ENCODE assay signal across 25 cellular contexts in the genomic region with DNA sequence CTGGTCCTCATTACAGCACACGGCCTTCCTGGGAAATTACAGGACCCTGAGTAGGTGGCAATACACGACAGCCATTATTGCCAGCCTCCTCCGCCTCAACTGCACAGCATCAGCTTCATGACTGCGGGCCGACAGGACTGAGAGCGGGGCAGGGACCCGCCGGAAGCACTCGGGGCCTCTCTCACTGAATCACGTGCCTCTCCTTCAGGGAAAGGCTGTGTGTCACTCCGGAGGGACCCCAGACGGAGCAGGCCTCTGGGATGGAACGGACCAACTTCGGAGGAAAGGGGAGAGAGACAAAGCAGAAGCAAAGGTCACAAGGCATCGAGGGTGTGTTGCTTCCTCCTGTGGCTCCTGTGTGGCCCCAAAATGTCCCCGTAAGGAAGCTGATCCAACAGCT.
"Had no signal": no experiment of that assay in that cellular context is flagged by ENCODE, and none has a peak within 500 bp of the region (broad histone marks: within the 10 kb centered on the region; RNA-seq: fewer than 3 reads in every experiment).

No MANE protein-coding gene starts in this region.

- H3K9me3 Mint-ChIP-seq: activated CD4-positive, alpha-beta memory T cell treated with anti-CD3 and anti-CD28 coated beads, Interleukin-2, amount 10 ng/mL, durations not matched to agents 7 days and 5 days; activated naive CD4-positive, alpha-beta T cell treated with anti-CD3 and anti-CD28 coated beads for 36 hours; activated T-helper 17 cell treated with anti-CD3 and anti-CD28 coated beads, Interleukin-2, amount 50 U/mL, for 72 hours; brain; T-cell had no signal

- H3K27me3 Mint-ChIP-seq: activated CD4-positive, alpha-beta memory T cell treated with anti-CD3 and anti-CD28 coated beads, Interleukin-2, amount 10 ng/mL, durations not matched to agents 7 days and 5 days; activated CD4-positive, alpha-beta T cell treated with anti-CD3 and anti-CD28 coated beads for 36 hours; activated naive CD8-positive, alpha-beta T cell; activated T-helper 17 cell treated with anti-CD3 and anti-CD28 coated beads, Interleukin-2, amount 50 U/mL, for 72 hours; T-cell had no signal

- H3K4me3 Mint-ChIP-seq: activated CD4-positive, alpha-beta memory T cell treated with anti-CD3 and anti-CD28 coated beads, Interleukin-2, amount 10 ng/mL, durations not matched to agents 7 days and 5 days; activated CD4-positive, alpha-beta T cell treated with anti-CD3 and anti-CD28 coated beads for 36 hours; activated naive CD4-positive, alpha-beta T cell treated with anti-CD3 and anti-CD28 coated beads for 36 hours; activated naive CD8-positive, alpha-beta T cell; activated T-helper 17 cell treated with anti-CD3 and anti-CD28 coated beads, Interleukin-2, amount 50 U/mL, for 72 hours; brain; T-cell had no signal

- H3K27ac ChIP-seq: VCaP had no signal

- DNase-seq: activated CD4-positive, alpha-beta memory T cell treated with anti-CD3 and anti-CD28 coated beads, Interleukin-2, amount 10 ng/mL, durations not matched to agents 7 days and 5 days; activated CD4-positive, alpha-beta T cell treated with anti-CD3 and anti-CD28 coated beads for 36 hours; activated CD4-positive, alpha-beta T cell treated with anti-CD3 and anti-CD28 coated beads, Interleukin-2, amount 50 U/mL, for 1 hour; activated CD4-positive, CD25-positive, alpha-beta regulatory T cell; activated gamma-delta T cell; activated naive CD4-positive, alpha-beta T cell treated with anti-CD3 and anti-CD28 coated beads for 36 hours; activated T-cell treated with anti-CD3 and anti-CD28 coated beads for 4 hours; activated T-cell treated with anti-CD3 and anti-CD28 coated beads, Interleukin-2, amount 50 U/mL, for 48 hours; amygdala; cerebellar nuclear complex; MM.1S; NCI-H1105; NCI-H1436; NCI-H1694 treated with DMSO at 0.1 percent for 48 hours; NCI-H2029 treated with DMSO at 0.1 percent for 48 hours; PC-3; SIG-M5; T-cell; T-helper 2 cell had no signal

- H3K4me1 Mint-ChIP-seq: activated CD4-positive, alpha-beta memory T cell treated with anti-CD3 and anti-CD28 coated beads, Interleukin-2, amount 10 ng/mL, durations not matched to agents 7 days and 5 days; activated T-helper 17 cell treated with anti-CD3 and anti-CD28 coated beads, Interleukin-2, amount 50 U/mL, for 72 hours; brain had no signal

- H3K27ac Mint-ChIP-seq: activated CD4-positive, alpha-beta memory T cell treated with anti-CD3 and anti-CD28 coated beads, Interleukin-2, amount 10 ng/mL, durations not matched to agents 7 days and 5 days; activated CD4-positive, alpha-beta T cell treated with anti-CD3 and anti-CD28 coated beads for 36 hours; activated naive CD4-positive, alpha-beta T cell treated with anti-CD3 and anti-CD28 coated beads for 36 hours; activated T-helper 17 cell treated with anti-CD3 and anti-CD28 coated beads, Interleukin-2, amount 50 U/mL, for 72 hours; T-cell had no signal

- FAIRE-seq: astrocyte, RCC 7860 had no signal

- ATAC-seq: activated CD4-positive, alpha-beta T cell treated with anti-CD3 and anti-CD28 coated beads for 36 hours; activated T-helper 17 cell treated with anti-CD3 and anti-CD28 coated beads, Interleukin-2, amount 50 U/mL, for 72 hours; PC-3 had no signal
